ENCODE assay signal across 8 cellular contexts in genomic region chr7:94654764-94655561, GRCh38. TPM values are rescaled to one million over a fixed set of nuclear protein-coding genes. Genes with fewer than 3 reads are reported as not detected.
DNase-seq lines count a peak whose midpoint lies in the region; ATAC-seq and TF ChIP-seq lines count a peak whose summit lies in the region.

No MANE protein-coding gene starts in this region.

- H3K27ac ChIP-seq in mucosa of rectum (ENCODE audit: low read depth in 2 of 2, low read length in 2 of 2) (peak overlapping the region in 1 of 2 donors; percentile 38), aorta (ENCODE audit: low read depth in 1 of 2, low read length in 2 of 2) (peak overlapping the region in 1 of 2 donors; percentile 34)

- H3K36me3 ChIP-seq in H7 (replicated peaks; ENCODE audit: control insufficient read depth, insufficient read depth, low read length): no peaks in the 10 kb centered on the region
- no peaks in the 10 kb centered on the region for H3K36me3 ChIP-seq in mucosa of rectum (ENCODE audit: control insufficient read depth in 2 of 2, insufficient read depth in 2 of 2, low read length in 2 of 2)
- H3K36me3 ChIP-seq in aorta (ENCODE audit: control insufficient read depth in 1 of 2, insufficient read depth in 2 of 2, low read length in 1 of 2): no peaks in the 10 kb centered on the region

- WGBS in aorta, 2 donors: 7% methylated on average over 33 of the region's 33 CpGs

- peak overlapping the region; percentile 9 to 37 for H3K9ac ChIP-seq in mucosa of rectum (ENCODE audit: low read depth in 1 of 2, low read length in 2 of 2)

- H3K4me3 ChIP-seq in AG09309 (ENCODE audit: control insufficient read depth, low read depth, low read length) (peak overlapping the region; percentile 79), H7 (ENCODE audit: insufficient read depth, low read depth, low read length) (peak overlapping the region; percentile 90), epithelial cell of esophagus (ENCODE audit: low read length) (peak overlapping the region; percentile 71), mucosa of rectum (ENCODE audit: low read length in 2 of 2) (peak overlapping the region; percentile 58 to 72), aorta (ENCODE audit: low read length in 2 of 2) (peak overlapping the region; percentile 92 to 99)

- TF ChIP-seq CTCF in AG09309 (IDR thresholded peaks at IDR 0.05; ENCODE audit: control insufficient read depth, insufficient read depth, low read depth, low read length, missing control alignments) (no peak), epithelial cell of esophagus (IDR thresholded peaks at IDR 0.05; ENCODE audit: insufficient read depth, low read depth, low read length, missing control alignments) (no peak)

- H3K9me3 ChIP-seq in mucosa of rectum (ENCODE audit: control insufficient read depth in 2 of 2, low read length in 2 of 2) (no peaks in the 10 kb centered on the region), aorta (ENCODE audit: control insufficient read depth, low read length) (no peaks in the 10 kb centered on the region)

- ATAC-seq in aorta (ENCODE audit: low FRiP score): no peak
- no peak for ATAC-seq in HG02884 (IDR thresholded peaks at IDR 0.05; ENCODE audit: unreplicated experiment)
- ATAC-seq in GM19324 (IDR thresholded peaks at IDR 0.05; ENCODE audit: low FRiP score, unreplicated experiment): no peak

- no peak for DNase-seq in AG09309 (ENCODE audit: low read depth)
- no peak for DNase-seq in H7
- DNase-seq in SK-N-DZ (ENCODE audit: low spot score): peak; percentile 72
- DNase-seq in epithelial cell of esophagus (ENCODE audit: low read depth): peak; percentile 24
- DNase-seq in aorta: peak in 1 of 2 donors; percentile 47

- H3K4me1 ChIP-seq in mucosa of rectum (ENCODE audit: control insufficient read depth in 2 of 2, insufficient read depth in 2 of 2, low read length in 2 of 2) (peaks cover 7 to 11% of the 10 kb centered on the region in 2 donors), aorta (ENCODE audit: control insufficient read depth in 1 of 2, insufficient read depth in 2 of 2, low read length in 2 of 2) (no peaks in the 10 kb centered on the region)

- intact Hi-C loops in aorta (cut with DNase I): loop anchor here (5.0 to 10.0 kb wide), 3 partner anchors 140 to 208 kb away; no protein-coding TSS in a partner anchor

- H3K27me3 ChIP-seq in H7 (ENCODE audit: control insufficient read depth, insufficient read depth, low read length) (peaks cover 7% of the 10 kb centered on the region), mucosa of rectum (ENCODE audit: control insufficient read depth in 2 of 2, insufficient read depth in 2 of 2, low read length in 2 of 2) (peaks cover 8 to 20% of the 10 kb centered on the region in 2 donors), aorta (ENCODE audit: control insufficient read depth in 1 of 2, insufficient read depth in 2 of 2, low read length in 1 of 2) (no peaks in the 10 kb centered on the region)

RNA-seq across cellular contexts. Expression of gene SGCE, which starts 1.0 kb away (rescaled TPM):
- total RNA-seq in H7 (2014; rRNA removed; shearing (Covaris generic)): 25.8 and 28.4 TPM in 2 replicates
- 27.7 and 41.0 TPM in 2 replicates for polyA plus RNA-seq in SK-N-DZ (2014; cell fraction: cytosol; rRNA removed)
- 25.4 and 40.0 TPM in 2 replicates for polyA plus RNA-seq in SK-N-DZ (2014; cell fraction: nucleus; rRNA removed)
- 10 to 100 TPM; 72.1 to 84.7 TPM for total RNA-seq in aorta
- polyA plus RNA-seq in aorta: 100 to 1,000 TPM in 1 of 2 donors, 10 to 100 TPM in 1; 42.2 to 105 TPM

Comparison
In these comparisons a context has a peak if more than half of its experiments do, and no peak if none do; other contexts are left out.
1. DNase-seq: peak in SK-N-DZ (single experiment) and epithelial cell of esophagus (single experiment); none in AG09309 (single experiment) and H7 (single experiment).
2. Peak in every context shown above with its lines, with median percentiles within 50 percentile points of each other: H3K4me3 ChIP-seq.